In the genomic region with DNA sequence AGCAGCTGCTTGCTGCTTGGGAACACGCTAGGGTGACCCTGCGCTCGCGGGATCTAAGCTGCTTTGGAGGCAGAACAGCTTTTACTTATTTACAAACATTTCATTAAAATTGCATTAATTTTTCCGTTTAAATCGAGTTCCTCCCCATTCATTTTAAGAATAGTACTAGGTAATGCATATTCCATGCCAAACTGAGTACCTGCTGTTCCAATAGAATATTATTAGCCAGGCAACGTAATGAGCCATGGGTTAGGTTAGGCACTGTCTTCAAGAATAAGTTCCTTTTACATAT, we compare ENCODE assay signal across 8 cellular contexts. TPM values are rescaled to one million over a fixed set of nuclear protein-coding genes. Genes with fewer than 3 reads are reported as not detected.
A peak's percentile ranks its signal among the peaks of the same experiment; 100 is the strongest.
DNase-seq lines count a peak whose midpoint lies in the region; TF ChIP-seq lines count a peak whose summit lies in the region.

No MANE protein-coding gene starts in this region.

- peak overlapping the region; percentile 88 for H3K27ac Mint-ChIP-seq in activated naive CD4-positive, alpha-beta T cell treated with anti-CD3 and anti-CD28 coated beads, Interleukin-2, amount 50 U/mL, for 24 hours
- H3K27ac Mint-ChIP-seq in activated CD4-positive, alpha-beta memory T cell treated with anti-CD3 and anti-CD28 coated beads for 36 hours = peak overlapping the region; percentile 49

- TF ChIP-seq POLR2A in suprapubic skin (IDR thresholded peaks at IDR 0.05) = no peak
- no peak for TF ChIP-seq POLR2A in erythroblast (IDR thresholded peaks at IDR 0.05; ENCODE audit: low read length)

- peaks cover 54% of the 10 kb centered on the region for H3K4me1 Mint-ChIP-seq in activated naive CD4-positive, alpha-beta T cell treated with anti-CD3 and anti-CD28 coated beads, Interleukin-2, amount 50 U/mL, for 24 hours
- H3K4me1 Mint-ChIP-seq in activated CD4-positive, alpha-beta memory T cell treated with anti-CD3 and anti-CD28 coated beads for 36 hours (ENCODE audit: low read depth) = peaks cover 41% of the 10 kb centered on the region

- 1% methylated on average over 7 of the region's 7 CpGs for WGBS in suprapubic skin

- H3K36me3 Mint-ChIP-seq in activated naive CD4-positive, alpha-beta T cell treated with anti-CD3 and anti-CD28 coated beads, Interleukin-2, amount 50 U/mL, for 24 hours = peaks cover 3% of the 10 kb centered on the region
- H3K36me3 Mint-ChIP-seq in activated CD4-positive, alpha-beta memory T cell treated with anti-CD3 and anti-CD28 coated beads for 36 hours = no peaks in the 10 kb centered on the region

- H3K4me3 Mint-ChIP-seq in activated naive CD4-positive, alpha-beta T cell treated with anti-CD3 and anti-CD28 coated beads, Interleukin-2, amount 50 U/mL, for 24 hours = peak overlapping the region; percentile 90
- peak overlapping the region; percentile 80 for H3K4me3 Mint-ChIP-seq in activated CD4-positive, alpha-beta memory T cell treated with anti-CD3 and anti-CD28 coated beads for 36 hours

- H3K27me3 Mint-ChIP-seq in activated naive CD4-positive, alpha-beta T cell treated with anti-CD3 and anti-CD28 coated beads, Interleukin-2, amount 50 U/mL, for 24 hours = no peaks in the 10 kb centered on the region
- H3K27me3 Mint-ChIP-seq in activated CD4-positive, alpha-beta memory T cell treated with anti-CD3 and anti-CD28 coated beads for 36 hours = no peaks in the 10 kb centered on the region

- DNase-seq in activated naive CD4-positive, alpha-beta T cell treated with anti-CD3 and anti-CD28 coated beads, Interleukin-2, amount 50 U/mL, for 16 hours = no peak
- no peak for DNase-seq in activated CD4-positive, alpha-beta memory T cell treated with anti-CD3 and anti-CD28 coated beads for 36 hours
- DNase-seq in iris pigment epithelial cell (ENCODE audit: low read depth) (peak; percentile 58), suprapubic skin (ENCODE audit: low spot score in 2 of 2) (no peak), SIG-M5 treated with dmso at 0.1 percent for 504 hours (lab: John Stamatoyannopoulos, UW; ENCODE audit: unreplicated experiment) (no peak), erythroblast (lab: John Stamatoyannopoulos, UW) (no peak), DMS79 treated with DMSO at 0.1 percent for 48 hours (lab: John Stamatoyannopoulos, UW) (no peak)

- POLR2A ChIA-PET in activated CD4-positive, alpha-beta memory T cell treated with anti-CD3 and anti-CD28 coated beads for 36 hours (lab: Charles Lee) = interaction anchor here (1.1 to 1.4 kb wide), 2 partner anchors 30 to 159 kb away, joined by 3 read pairs; no protein-coding TSS in a partner anchor

- intact Hi-C loops in activated CD4-positive, alpha-beta memory T cell treated with anti-CD3 and anti-CD28 coated beads for 36 hours (cut with micrococcal nuclease) = loop anchor here (2.0 to 10.0 kb wide), 3 partner anchors 157 to 646 kb away; partner anchors contain the start of genes CEP55 and KIF11

- H3K4me3 ChIP-seq in suprapubic skin = peak overlapping the region; percentile 97

- TF ChIP-seq CTCF in suprapubic skin (IDR thresholded peaks at IDR 0.05) = no peak

- H3K27ac ChIP-seq in suprapubic skin = no peak overlapping the region

- CTCF ChIA-PET in activated CD4-positive, alpha-beta memory T cell treated with anti-CD3 and anti-CD28 coated beads for 36 hours (lab: Charles Lee) = interaction anchor here (0.6 to 3.9 kb wide), 4 partner anchors 12 to 203 kb away, joined by 3 to 33 read pairs (median 4); no protein-coding TSS in a partner anchor

- peaks cover 15% of the 10 kb centered on the region for H3K4me1 ChIP-seq in suprapubic skin

- H3K36me3 ChIP-seq in suprapubic skin = no peaks in the 10 kb centered on the region

- H3K9me3 ChIP-seq in suprapubic skin = no peaks in the 10 kb centered on the region

- no peak for TF ChIP-seq EP300 in suprapubic skin (IDR thresholded peaks at IDR 0.05)

- H3K9me3 Mint-ChIP-seq in activated naive CD4-positive, alpha-beta T cell treated with anti-CD3 and anti-CD28 coated beads, Interleukin-2, amount 50 U/mL, for 24 hours = no peaks in the 10 kb centered on the region
- H3K9me3 Mint-ChIP-seq in activated CD4-positive, alpha-beta memory T cell treated with anti-CD3 and anti-CD28 coated beads for 36 hours = no peaks in the 10 kb centered on the region

- H3K27me3 ChIP-seq in suprapubic skin = no peaks in the 10 kb centered on the region

RNA-seq across cellular contexts. Expression of gene EXOC6, which starts 0.9 kb away (rescaled TPM):
- 10 to 100 TPM; 10.7 to 10.8 TPM for total RNA-seq in activated CD4-positive, alpha-beta memory T cell treated with anti-CD3 and anti-CD28 coated beads for 36 hours
- 1 to 10 TPM; 5.0 to 9.3 (median 8.3) TPM for total RNA-seq in suprapubic skin
